12 cellular contexts compared by ENCODE assay signal in the genomic region with DNA sequence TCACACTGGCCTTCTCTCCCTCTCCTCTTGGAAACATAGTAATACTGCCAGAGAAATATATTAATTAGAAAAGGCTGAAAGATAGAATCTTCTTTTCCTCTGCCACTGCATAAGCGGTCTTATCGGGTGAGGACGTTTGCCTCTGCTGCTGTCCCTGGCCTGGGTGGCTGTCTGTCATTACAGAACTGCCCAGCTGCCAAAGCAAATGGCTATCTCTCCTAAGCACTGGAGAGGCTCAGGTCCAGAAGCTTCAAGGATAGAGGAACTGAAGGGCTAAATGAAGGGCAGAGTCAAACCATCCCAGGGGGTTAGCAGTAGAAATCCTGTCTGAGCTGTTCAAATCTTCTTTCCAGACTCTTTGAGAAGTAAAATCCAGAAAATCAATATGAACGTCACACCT.
DNase-seq lines count a peak whose midpoint lies in the region; ATAC-seq and TF ChIP-seq lines count a peak whose summit lies in the region.
"Had no signal": no experiment of that assay in that cellular context is flagged by ENCODE, and none has a peak within 500 bp of the region (broad histone marks: within the 10 kb centered on the region; RNA-seq: fewer than 3 reads in every experiment).

No MANE protein-coding gene starts in this region.

- H3K36me3 ChIP-seq in CD4-positive, alpha-beta memory T cell (ENCODE audit: insufficient read depth, low read length) = no peaks in the 10 kb centered on the region

- H3K4me1 ChIP-seq in CD4-positive, alpha-beta memory T cell (ENCODE audit: insufficient read depth, low read length) = peaks cover 14% of the 10 kb centered on the region

- TF ChIP-seq CTCF in natural killer cell (IDR thresholded peaks at IDR 0.05) = no peak

- peaks cover 14% of the 10 kb centered on the region for H3K4me1 Mint-ChIP-seq in T-helper 1 cell treated with Interleukin-12 subunit alpha and Interleukin-12 subunit beta and Interleukin-4 antibody, amounts not matched to agents 30 μg/mL and 1 μg/mL, for 36 hours (ENCODE audit: low read depth)
- peaks cover 13 to 24% (median 17%) of the 10 kb centered on the region in 4 donors for H3K4me1 Mint-ChIP-seq in CD4-positive, alpha-beta memory T cell
- peaks cover 6% of the 10 kb centered on the region for H3K4me1 Mint-ChIP-seq in activated T-helper 17 cell treated with anti-CD3 and anti-CD28 coated beads, Interleukin-2, amount 50 U/mL, for 72 hours
- H3K4me1 Mint-ChIP-seq in natural killer cell = peaks cover 0 to 22% of the 10 kb centered on the region in 2 donors

- H3K27ac Mint-ChIP-seq in T-helper 1 cell treated with Interleukin-12 subunit alpha and Interleukin-12 subunit beta and Interleukin-4 antibody, amounts not matched to agents 30 μg/mL and 1 μg/mL, for 36 hours = no peak overlapping the region
- H3K27ac Mint-ChIP-seq in CD4-positive, alpha-beta memory T cell = no peak overlapping the region
- no peak overlapping the region for H3K27ac Mint-ChIP-seq in activated T-helper 17 cell treated with anti-CD3 and anti-CD28 coated beads, Interleukin-2, amount 50 U/mL, for 72 hours
- H3K27ac Mint-ChIP-seq in natural killer cell = no peak overlapping the region

- peak overlapping the region; percentile 81 for H3K4me3 Mint-ChIP-seq in T-helper 1 cell treated with Interleukin-12 subunit alpha and Interleukin-12 subunit beta and Interleukin-4 antibody, amounts not matched to agents 30 μg/mL and 1 μg/mL, for 36 hours
- H3K4me3 Mint-ChIP-seq in CD4-positive, alpha-beta memory T cell = peak overlapping the region; percentile 73 to 87 (median 79)
- peak overlapping the region; percentile 77 for H3K4me3 Mint-ChIP-seq in activated T-helper 17 cell treated with anti-CD3 and anti-CD28 coated beads, Interleukin-2, amount 50 U/mL, for 72 hours
- peak overlapping the region; percentile 86 for H3K4me3 Mint-ChIP-seq in natural killer cell

- CTCF ChIA-PET in CD4-positive, alpha-beta memory T cell (lab: Charles Lee; ENCODE audit: partially characterized antibody) = no interaction called here

- no peaks in the 10 kb centered on the region for H3K9me3 ChIP-seq in CD4-positive, alpha-beta memory T cell (ENCODE audit: control insufficient read depth in 1 of 2, low read length in 2 of 2)

- H3K36me3 Mint-ChIP-seq in T-helper 1 cell treated with Interleukin-12 subunit alpha and Interleukin-12 subunit beta and Interleukin-4 antibody, amounts not matched to agents 30 μg/mL and 1 μg/mL, for 36 hours (ENCODE audit: low read depth) = peaks cover 2% of the 10 kb centered on the region
- no peaks in the 10 kb centered on the region for H3K36me3 Mint-ChIP-seq in CD4-positive, alpha-beta memory T cell
- no peaks in the 10 kb centered on the region for H3K36me3 Mint-ChIP-seq in activated T-helper 17 cell treated with anti-CD3 and anti-CD28 coated beads, Interleukin-2, amount 50 U/mL, for 72 hours (ENCODE audit: low read depth)
- H3K36me3 Mint-ChIP-seq in natural killer cell = no peaks in the 10 kb centered on the region

- no peak for ATAC-seq in activated T-helper 17 cell treated with anti-CD3 and anti-CD28 coated beads, Interleukin-2, amount 50 U/mL, for 72 hours (replicated peaks)
- no peak for ATAC-seq in natural killer cell

- POLR2A ChIA-PET in CD4-positive, alpha-beta memory T cell (lab: Charles Lee; ENCODE audit: partially characterized antibody) = no interaction called here

- intact Hi-C loops in CD4-positive, alpha-beta memory T cell (cut with micrococcal nuclease) = no loop called here
- intact Hi-C loops in natural killer cell (cut with micrococcal nuclease) = no loop called here

- H3K27me3 Mint-ChIP-seq in T-helper 1 cell treated with Interleukin-12 subunit alpha and Interleukin-12 subunit beta and Interleukin-4 antibody, amounts not matched to agents 30 μg/mL and 1 μg/mL, for 36 hours (ENCODE audit: low read depth) = peaks cover 60% of the 10 kb centered on the region
- peaks cover 20 to 23% of the 10 kb centered on the region in 2 donors for H3K27me3 Mint-ChIP-seq in CD4-positive, alpha-beta memory T cell
- H3K27me3 Mint-ChIP-seq in activated T-helper 17 cell treated with anti-CD3 and anti-CD28 coated beads, Interleukin-2, amount 50 U/mL, for 72 hours = peaks cover 47% of the 10 kb centered on the region
- peaks cover 48 to 76% of the 10 kb centered on the region in 2 donors for H3K27me3 Mint-ChIP-seq in natural killer cell (ENCODE audit: low read depth in 2 of 2)

- no peak overlapping the region for H3K27ac ChIP-seq in CD4-positive, alpha-beta memory T cell (ENCODE audit: low read depth, low read length)
- H3K27ac ChIP-seq: SK-N-MC had no signal

- H3K27me3 ChIP-seq in CD4-positive, alpha-beta memory T cell (ENCODE audit: insufficient read depth, low read length) = peaks cover 5% of the 10 kb centered on the region

- H3K4me3 ChIP-seq in CD4-positive, alpha-beta memory T cell (ENCODE audit: low read length in 2 of 2) = no peak overlapping the region

- DNase-seq in T-helper 1 cell = no peak
- DNase-seq in CD4-positive, alpha-beta memory T cell = no peak
- DNase-seq in natural killer cell = no peak
- no peak for DNase-seq in mucosa of gallbladder (ENCODE audit: low spot score)
- no peak for DNase-seq in iPS-NIHi7 (ENCODE audit: extremely low spot score)
- DNase-seq in RKO (ENCODE audit: low spot score) = no peak
- DNase-seq: activated effector memory CD4-positive, alpha-beta T cell treated with Interleukin-2 at 50 U/mL for 16 hours; kidney glomerular epithelial cell; MM.1S had no signal

- no peaks in the 10 kb centered on the region for H3K9me3 Mint-ChIP-seq in T-helper 1 cell treated with Interleukin-12 subunit alpha and Interleukin-12 subunit beta and Interleukin-4 antibody, amounts not matched to agents 30 μg/mL and 1 μg/mL, for 36 hours
- H3K9me3 Mint-ChIP-seq in CD4-positive, alpha-beta memory T cell = no peaks in the 10 kb centered on the region
- no peaks in the 10 kb centered on the region for H3K9me3 Mint-ChIP-seq in activated T-helper 17 cell treated with anti-CD3 and anti-CD28 coated beads, Interleukin-2, amount 50 U/mL, for 72 hours
- no peaks in the 10 kb centered on the region for H3K9me3 Mint-ChIP-seq in natural killer cell
